In the genomic region with DNA sequence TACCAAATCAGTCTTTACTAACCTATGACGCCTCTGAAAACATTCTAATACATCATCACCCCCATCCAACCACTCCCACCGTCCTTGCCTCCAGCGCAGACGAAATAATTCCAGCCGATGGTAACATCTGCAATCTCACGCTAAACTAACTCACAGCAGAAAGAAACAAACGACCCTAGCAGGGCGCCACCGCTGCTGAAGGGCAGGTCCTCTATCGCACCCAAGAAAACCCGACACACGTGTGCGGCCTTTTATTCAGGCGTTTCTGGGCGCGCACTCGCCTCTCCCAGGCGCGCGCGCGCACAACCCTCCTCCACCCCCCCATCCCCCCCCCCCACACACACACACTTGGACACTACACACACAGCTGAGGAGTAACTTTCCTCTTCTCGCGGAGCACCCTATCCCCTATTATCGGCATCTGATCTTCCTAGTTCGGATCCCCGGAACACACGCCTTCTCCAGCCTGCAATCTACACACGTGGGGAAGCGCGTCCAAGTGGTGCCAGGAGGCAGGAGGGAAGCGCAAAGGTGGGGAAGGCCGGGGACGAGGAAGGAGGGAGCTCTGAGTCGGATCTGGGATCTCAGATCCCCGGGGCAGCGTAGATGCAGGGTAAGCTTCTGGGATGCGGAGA, we compare ENCODE assay signal across 1 cellular context.
A peak's percentile ranks its signal among the peaks of the same experiment; 100 is the strongest.
TF ChIP-seq lines count a peak whose summit lies in the region.

No MANE protein-coding gene starts in this region.

TF ChIP-seq in K562, 482 proteins besides CTCF, POLR2A, EP300 and RAD21 (continued from another document):
- no peak for TF ChIP-seq ZNF232 (CRISPR knock-in tag; IDR thresholded peaks at IDR 0.05)
- no peak for TF ChIP-seq TAL1 (IDR thresholded peaks at IDR 0.05)
- TF ChIP-seq, protein P1, sequence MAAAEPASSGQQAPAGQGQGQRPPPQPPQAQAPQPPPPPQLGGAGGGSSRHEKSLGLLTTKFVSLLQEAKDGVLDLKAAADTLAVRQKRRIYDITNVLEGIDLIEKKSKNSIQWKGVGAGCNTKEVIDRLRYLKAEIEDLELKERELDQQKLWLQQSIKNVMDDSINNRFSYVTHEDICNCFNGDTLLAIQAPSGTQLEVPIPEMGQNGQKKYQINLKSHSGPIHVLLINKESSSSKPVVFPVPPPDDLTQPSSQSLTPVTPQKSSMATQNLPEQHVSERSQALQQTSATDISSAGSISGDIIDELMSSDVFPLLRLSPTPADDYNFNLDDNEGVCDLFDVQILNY (CRISPR knock-in tag; IDR thresholded peaks at IDR 0.05), result no peak
- no peak for TF ChIP-seq TCF7L2 (IDR thresholded peaks at IDR 0.05; ENCODE audit: low read depth, low read length)
- no peak for TF ChIP-seq NFYB (IDR thresholded peaks at IDR 0.05; ENCODE audit: extremely low read depth, insufficient read length)
- 0 out of 2 replicates have a peak, but pooled peaks have one; percentile 2 for TF ChIP-seq SMC3 (conservative IDR thresholded peaks at IDR 0.05; ENCODE audit: insufficient read depth, low read depth, low read length)
- TF ChIP-seq ZNF324 (CRISPR knock-in tag; IDR thresholded peaks at IDR 0.05), result no peak
- TF ChIP-seq NBN (IDR thresholded peaks at IDR 0.05; ENCODE audit: low read depth), result 0 out of 2 replicates have a peak, but pooled peaks have one; percentile 50
- TF ChIP-seq, protein P2, sequence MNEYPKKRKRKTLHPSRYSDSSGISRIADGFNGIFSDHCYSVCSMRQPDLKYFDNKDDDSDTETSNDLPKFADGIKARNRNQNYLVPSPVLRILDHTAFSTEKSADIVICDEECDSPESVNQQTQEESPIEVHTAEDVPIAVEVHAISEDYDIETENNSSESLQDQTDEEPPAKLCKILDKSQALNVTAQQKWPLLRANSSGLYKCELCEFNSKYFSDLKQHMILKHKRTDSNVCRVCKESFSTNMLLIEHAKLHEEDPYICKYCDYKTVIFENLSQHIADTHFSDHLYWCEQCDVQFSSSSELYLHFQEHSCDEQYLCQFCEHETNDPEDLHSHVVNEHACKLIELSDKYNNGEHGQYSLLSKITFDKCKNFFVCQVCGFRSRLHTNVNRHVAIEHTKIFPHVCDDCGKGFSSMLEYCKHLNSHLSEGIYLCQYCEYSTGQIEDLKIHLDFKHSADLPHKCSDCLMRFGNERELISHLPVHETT (CRISPR knock-in tag; conservative IDR thresholded peaks at IDR 0.05 in 1 of 2, IDR thresholded peaks at IDR 0.05 in 1 of 2), result peak in 1 of 2 experiments; percentile 4; a peak in 1 of 4 replicates
- no peak for TF ChIP-seq MYNN (IDR thresholded peaks at IDR 0.05)
- TF ChIP-seq MYNN (CRISPR knock-in tag; IDR thresholded peaks at IDR 0.05), result no peak
- no peak for TF ChIP-seq ETV6 (IDR thresholded peaks at IDR 0.05; ENCODE audit: borderline replicate concordance in 1 of 2, low read depth in 2 of 2, low read length in 1 of 2)
- TF ChIP-seq ETV6 (CRISPR knock-in tag; IDR thresholded peaks at IDR 0.05; ENCODE audit: borderline replicate concordance), result no peak
- peak; percentile 38 for TF ChIP-seq CXXC5 (CRISPR knock-in tag; IDR thresholded peaks at IDR 0.05)
TF ChIP-seq in K562: peak in this region for 43.
